ENCODE assay signal across 27 cellular contexts in genomic region chr10:67079126-67079525, GRCh38.
DNase-seq lines count a peak whose midpoint lies in the region; ATAC-seq, FAIRE-seq and TF ChIP-seq lines count a peak whose summit lies in the region.
"Had no signal": no experiment of that assay in that cellular context is flagged by ENCODE, and none has a peak within 500 bp of the region (broad histone marks: within the 10 kb centered on the region; RNA-seq: fewer than 3 reads in every experiment).

No MANE protein-coding gene starts in this region.

- H3K4me1 ChIP-seq in SJCRH30 (no peaks in the 10 kb centered on the region), pancreas (peaks cover 4 to 15% (median 9%) of the 10 kb centered on the region in 3 donors), thyroid gland (no peaks in the 10 kb centered on the region)
- H3K4me1 ChIP-seq: BLaER1 had no signal

- no peak overlapping the region for H3K27ac ChIP-seq in SJCRH30
- no peak overlapping the region for H3K27ac ChIP-seq in pancreas
- no peak overlapping the region for H3K27ac ChIP-seq in thyroid gland
- H3K27ac ChIP-seq: BLaER1, KMS-11 had no signal

- H3K36me3 Mint-ChIP-seq in glutamatergic neuron (ENCODE audit: unreplicated experiment): no peaks in the 10 kb centered on the region
- H3K36me3 Mint-ChIP-seq: activated naive CD8-positive, alpha-beta T cell treated with anti-CD3 and anti-CD28 coated beads for 36 hours had no signal

- 26 to 41% methylated on average over 4 of the region's 4 CpGs for WGBS in pancreas, 2 donors
- WGBS in thyroid gland, 2 donors: 76 to 82% methylated on average over 4 of the region's 4 CpGs

- H3K4me1 Mint-ChIP-seq in glutamatergic neuron (ENCODE audit: low read depth, unreplicated experiment): no peaks in the 10 kb centered on the region
- H3K4me1 Mint-ChIP-seq: activated naive CD8-positive, alpha-beta T cell treated with anti-CD3 and anti-CD28 coated beads for 36 hours; nephron had no signal

- H3K27me3 Mint-ChIP-seq in glutamatergic neuron (ENCODE audit: unreplicated experiment): no peaks in the 10 kb centered on the region
- H3K27me3 Mint-ChIP-seq: activated naive CD8-positive, alpha-beta T cell treated with anti-CD3 and anti-CD28 coated beads for 36 hours; effector memory CD8-positive, alpha-beta T cell; progenitor cell of endocrine pancreas had no signal

- H3K27me3 ChIP-seq in SJCRH30 (no peaks in the 10 kb centered on the region), pancreas (no peaks in the 10 kb centered on the region), thyroid gland (no peaks in the 10 kb centered on the region)
- H3K27me3 ChIP-seq: BLaER1 had no signal

- H3K4me3 ChIP-seq in SJCRH30: no peak overlapping the region
- H3K4me3 ChIP-seq in pancreas: no peak overlapping the region
- H3K4me3 ChIP-seq in thyroid gland (replicated peaks in 1 of 3): no peak overlapping the region
- H3K4me3 ChIP-seq: BLaER1, smooth muscle cell had no signal

- H3K9me3 ChIP-seq in SJCRH30 (replicated peaks) (no peaks in the 10 kb centered on the region), pancreas (no peaks in the 10 kb centered on the region), thyroid gland (no peaks in the 10 kb centered on the region)
- H3K9me3 ChIP-seq: BLaER1 had no signal

- H3K27ac Mint-ChIP-seq in glutamatergic neuron (ENCODE audit: unreplicated experiment): no peak overlapping the region
- H3K27ac Mint-ChIP-seq: activated naive CD8-positive, alpha-beta T cell treated with anti-CD3 and anti-CD28 coated beads for 36 hours; activated T-helper 1 cell treated with anti-CD3 and anti-CD28 coated beads, Interleukin-12 subunit alpha, Interleukin-12 subunit beta, Interleukin-2, Interleukin-4 antibody, amounts not matched to agents 30 ng/mL and 10 ng/mL and 1 ng/mL, durations not matched to agents 14 hours and 24 hours and 36 hours; effector memory CD8-positive, alpha-beta T cell; nephron; progenitor cell of endocrine pancreas had no signal

- no peaks in the 10 kb centered on the region for H3K36me3 ChIP-seq in SJCRH30
- no peaks in the 10 kb centered on the region for H3K36me3 ChIP-seq in pancreas
- no peaks in the 10 kb centered on the region for H3K36me3 ChIP-seq in thyroid gland
- H3K36me3 ChIP-seq: BLaER1 had no signal

- H3K9me3 Mint-ChIP-seq in glutamatergic neuron (ENCODE audit: unreplicated experiment): no peaks in the 10 kb centered on the region
- H3K9me3 Mint-ChIP-seq: activated naive CD8-positive, alpha-beta T cell treated with anti-CD3 and anti-CD28 coated beads for 36 hours; activated T-helper 1 cell treated with anti-CD3 and anti-CD28 coated beads, Interleukin-12 subunit alpha, Interleukin-12 subunit beta, Interleukin-2, Interleukin-4 antibody, amounts not matched to agents 30 ng/mL and 10 ng/mL and 1 ng/mL, durations not matched to agents 14 hours and 24 hours and 36 hours; nephron had no signal

- DNase-seq in NCI-H2196 (lab: John Stamatoyannopoulos, UW; ENCODE audit: unreplicated experiment): peak; percentile 0
- DNase-seq in NCI-H2196 treated with DMSO at 0.1 percent for 48 hours (lab: John Stamatoyannopoulos, UW; ENCODE audit: unreplicated experiment): no peak
- DNase-seq in SJCRH30: peak; percentile 6 to 41
- peak; percentile 28 for DNase-seq in cerebellar cortex (ENCODE audit: low spot score)
- DNase-seq in pancreas: peak in 4 of 6 donors; percentile 12 to 75 (median 49)
- DNase-seq in SIG-M5 treated with dmso at 0.1 percent for 504 hours (lab: John Stamatoyannopoulos, UW; ENCODE audit: unreplicated experiment): no peak
- no peak for DNase-seq in thyroid gland
- DNase-seq in glutamatergic neuron: no peak
- DNase-seq: activated CD4-positive, CD25-positive, alpha-beta regulatory T cell treated with anti-CD3 and anti-CD28 coated beads, Interleukin-2, amount 50 U/mL, for 72 hours; activated CD8-positive, alpha-beta memory T cell treated with anti-CD3 and anti-CD28 coated beads for 24 hours; activated naive CD8-positive, alpha-beta T cell treated with anti-CD3 and anti-CD28 coated beads for 36 hours; central memory CD4-positive, alpha-beta T cell; DMS153; effector memory CD8-positive, alpha-beta T cell; NCI-H1105 treated with DMSO at 0.1 percent for 48 hours; NCI-H2107; SHP77; stimulated activated CD4-positive, alpha-beta T cell treated with anti-CD3 and anti-CD28 coated beads, Interleukin-4, amount 100 ng/mL, for 24 hours had no signal

- no peak for FAIRE-seq in pancreas (lab: Jason Lieb, UNC)
- FAIRE-seq: GM12891, keratinocyte had no signal

- TF ChIP-seq CTCF in pancreas (IDR thresholded peaks at IDR 0.05) (no peak), thyroid gland (IDR thresholded peaks at IDR 0.05) (no peak), glutamatergic neuron (IDR thresholded peaks at IDR 0.05; ENCODE audit: partially characterized antibody, unreplicated experiment) (no peak)

- intact Hi-C loops in pancreas (cut with DNase I) (no loop called here), thyroid gland (cut with DNase I) (no loop called here)

- H3K4me3 Mint-ChIP-seq in glutamatergic neuron (ENCODE audit: unreplicated experiment): no peak overlapping the region
- H3K4me3 Mint-ChIP-seq: activated naive CD8-positive, alpha-beta T cell treated with anti-CD3 and anti-CD28 coated beads for 36 hours; activated T-helper 1 cell treated with anti-CD3 and anti-CD28 coated beads, Interleukin-12 subunit alpha, Interleukin-12 subunit beta, Interleukin-2, Interleukin-4 antibody, amounts not matched to agents 30 ng/mL and 10 ng/mL and 1 ng/mL, durations not matched to agents 14 hours and 24 hours and 36 hours; effector memory CD8-positive, alpha-beta T cell; nephron had no signal

- ATAC-seq in pancreas: no peak
- ATAC-seq: effector memory CD8-positive, alpha-beta T cell; HCT116 had no signal

- TF ChIP-seq POLR2A in thyroid gland (IDR thresholded peaks at IDR 0.05): no peak

Comparison
In these comparisons a context has a peak if more than half of its experiments do, and no peak if none do; other contexts are left out.
1. DNase-seq: peak in NCI-H2196 (single experiment), SJCRH30 (2 of 2), cerebellar cortex (single experiment) and pancreas (4 of 6); none in NCI-H2196 treated with DMSO at 0.1 percent for 48 hours (single experiment), SIG-M5 treated with dmso at 0.1 percent for 504 hours (single experiment), thyroid gland (0 of 2) and glutamatergic neuron (single experiment).